In genomic region chrX:108582151-108582550, GRCh38 we compare ENCODE assay signal across 24 cellular contexts.
DNase-seq lines count a peak whose midpoint lies in the region; ATAC-seq and TF ChIP-seq lines count a peak whose summit lies in the region.
"Had no signal": no experiment of that assay in that cellular context is flagged by ENCODE, and none has a peak within 500 bp of the region (broad histone marks: within the 10 kb centered on the region; RNA-seq: fewer than 3 reads in every experiment).

No MANE protein-coding gene starts in this region.

- H3K36me3 Mint-ChIP-seq in WTC11: peaks cover 27% of the 10 kb centered on the region
- H3K36me3 Mint-ChIP-seq: activated naive CD8-positive, alpha-beta T cell treated with anti-CD3 and anti-CD28 coated beads, Interleukin-2, amount 10 ng/mL, durations not matched to agents 7 days and 5 days; CD8-positive, alpha-beta memory T cell had no signal

- H3K27ac ChIP-seq in RWPE1: no peak overlapping the region
- H3K27ac ChIP-seq: A549, lower lobe of right lung, neutrophil, tibial artery had no signal

- no peak overlapping the region for H3K4me3 Mint-ChIP-seq in WTC11
- H3K4me3 Mint-ChIP-seq: activated CD8-positive, alpha-beta T cell treated with anti-CD3 and anti-CD28 coated beads for 36 hours; activated naive CD8-positive, alpha-beta T cell treated with anti-CD3 and anti-CD28 coated beads, Interleukin-2, amount 10 ng/mL, durations not matched to agents 7 days and 5 days; B cell; CD8-positive, alpha-beta memory T cell; stimulated activated naive CD8-positive, alpha-beta T cell treated with anti-CD3 and anti-CD28 coated beads, Interleukin-15, Interleukin-2, amounts not matched to agents 100 ng/mL and 50 ng/mL, for 24 hours; T-helper 17 cell had no signal

- POLR2A ChIA-PET in WTC11 (lab: Charles Lee) (interaction anchor here (0.6 kb wide), 1 partner anchor 886 kb away, joined by 3 read pairs; no protein-coding TSS in a partner anchor), RWPE1 (lab: Yijun Ruan, JAX; ENCODE audit: low non-redundant PET) (no interaction called here)

- intact Hi-C loops in head of caudate nucleus (cut with DNase I) (no loop called here), Right ventricle myocardium inferior (cut with DNase I) (no loop called here)

- peaks cover 23% of the 10 kb centered on the region for H3K4me1 Mint-ChIP-seq in WTC11
- H3K4me1 Mint-ChIP-seq: activated naive CD8-positive, alpha-beta T cell treated with anti-CD3 and anti-CD28 coated beads, Interleukin-2, amount 10 ng/mL, durations not matched to agents 7 days and 5 days; B cell; CD8-positive, alpha-beta memory T cell; T-helper 17 cell had no signal

- no peak for ATAC-seq in WTC11
- no peak for ATAC-seq in GM19452 (IDR thresholded peaks at IDR 0.05; ENCODE audit: unreplicated experiment)
- no peak for ATAC-seq in Right ventricle myocardium inferior
- ATAC-seq: A549; activated CD8-positive, alpha-beta T cell treated with anti-CD3 and anti-CD28 coated beads for 36 hours; lower lobe of right lung; T-helper 17 cell had no signal

- H3K27ac Mint-ChIP-seq in WTC11: peak overlapping the region; percentile 65; the same call in 1 of the 2 replicates
- H3K27ac Mint-ChIP-seq: activated CD8-positive, alpha-beta T cell treated with anti-CD3 and anti-CD28 coated beads for 36 hours; activated naive CD8-positive, alpha-beta T cell treated with anti-CD3 and anti-CD28 coated beads, Interleukin-2, amount 10 ng/mL, durations not matched to agents 7 days and 5 days; B cell; CD8-positive, alpha-beta memory T cell; stimulated activated naive CD8-positive, alpha-beta T cell treated with anti-CD3 and anti-CD28 coated beads, Interleukin-15, Interleukin-2, amounts not matched to agents 100 ng/mL and 50 ng/mL, for 24 hours; T-helper 17 cell had no signal

- TF ChIP-seq CTCF in WTC11 (IDR thresholded peaks at IDR 0.05): no peak
- no peak for TF ChIP-seq CTCF in RWPE1 (conservative IDR thresholded peaks at IDR 0.05; ENCODE audit: low read depth)

- DNase-seq in COR-L47 (lab: John Stamatoyannopoulos, UW): peak; percentile 34
- no peak for DNase-seq in WTC11 (ENCODE audit: low spot score)
- peak; percentile 24 to 94 (median 71) for DNase-seq in head of caudate nucleus
- peak; percentile 29 for DNase-seq in occipital lobe (lab: John Stamatoyannopoulos, UW)
- DNase-seq in mucosa of gallbladder (ENCODE audit: low spot score): no peak
- no peak for DNase-seq in Right ventricle myocardium inferior (ENCODE audit: missing footprints)
- DNase-seq in RWPE1 (ENCODE audit: low spot score): no peak
- DNase-seq: activated CD4-positive, alpha-beta T cell treated with anti-CD3 and anti-CD28 coated beads for 1 hour; activated CD8-positive, alpha-beta T cell treated with anti-CD3 and anti-CD28 coated beads for 36 hours; activated naive CD8-positive, alpha-beta T cell treated with anti-CD3 and anti-CD28 coated beads, Interleukin-2, amount 10 ng/mL, durations not matched to agents 7 days and 5 days; CD8-positive, alpha-beta memory T cell; lower lobe of right lung; NCI-H1092 treated with DMSO at 0.1 percent for 48 hours; NCI-H2029; NCI-H2227 treated with DMSO at 0.1 percent for 48 hours; NCI-H82; SK-N-SH; T-helper 17 cell; tibial artery had no signal

- no peaks in the 10 kb centered on the region for H3K27me3 Mint-ChIP-seq in WTC11 (ENCODE audit: low read depth)
- H3K27me3 Mint-ChIP-seq: activated CD8-positive, alpha-beta T cell treated with anti-CD3 and anti-CD28 coated beads for 36 hours; activated naive CD8-positive, alpha-beta T cell treated with anti-CD3 and anti-CD28 coated beads, Interleukin-2, amount 10 ng/mL, durations not matched to agents 7 days and 5 days; B cell; CD8-positive, alpha-beta memory T cell; stimulated activated naive CD8-positive, alpha-beta T cell treated with anti-CD3 and anti-CD28 coated beads, Interleukin-15, Interleukin-2, amounts not matched to agents 100 ng/mL and 50 ng/mL, for 24 hours; T-helper 17 cell had no signal

- peaks cover 9% of the 10 kb centered on the region for H3K9me3 Mint-ChIP-seq in WTC11
- H3K9me3 Mint-ChIP-seq: activated CD8-positive, alpha-beta T cell treated with anti-CD3 and anti-CD28 coated beads for 36 hours; activated naive CD8-positive, alpha-beta T cell treated with anti-CD3 and anti-CD28 coated beads, Interleukin-2, amount 10 ng/mL, durations not matched to agents 7 days and 5 days; stimulated activated naive CD8-positive, alpha-beta T cell treated with anti-CD3 and anti-CD28 coated beads, Interleukin-15, Interleukin-2, amounts not matched to agents 100 ng/mL and 50 ng/mL, for 24 hours had no signal

- CTCF ChIA-PET in WTC11 (lab: Charles Lee): interaction anchor here (0.8 kb wide), 1 partner anchor 358 kb away, joined by 3 read pairs; no protein-coding TSS in a partner anchor
- CTCF ChIA-PET in RWPE1 (lab: Yijun Ruan, JAX): no interaction called here

TF ChIP-seq in WTC11, 78 proteins besides CTCF, POLR2A, EP300 and RAD21:
- TF ChIP-seq ZNF281 (CRISPR knock-in tag; IDR thresholded peaks at IDR 0.05) (no peak), ZNF671 (CRISPR knock-in tag; IDR thresholded peaks at IDR 0.05) (no peak), MXD4 (CRISPR knock-in tag; IDR thresholded peaks at IDR 0.05; ENCODE audit: borderline replicate concordance) (no peak), FOXP4 (CRISPR knock-in tag; IDR thresholded peaks at IDR 0.05) (no peak), RELA (CRISPR knock-in tag; IDR thresholded peaks at IDR 0.05; ENCODE audit: borderline replicate concordance) (no peak)

Comparison
In these comparisons a context has a peak if more than half of its experiments do, and no peak if none do; other contexts are left out.
1. DNase-seq: peak in COR-L47 (single experiment), head of caudate nucleus (42 of 42) and occipital lobe (single experiment); none in WTC11 (single experiment), mucosa of gallbladder (single experiment), Right ventricle myocardium inferior (single experiment) and RWPE1 (single experiment).